Comparison of ENCODE assay signal across 1 cellular context in the genomic region with DNA sequence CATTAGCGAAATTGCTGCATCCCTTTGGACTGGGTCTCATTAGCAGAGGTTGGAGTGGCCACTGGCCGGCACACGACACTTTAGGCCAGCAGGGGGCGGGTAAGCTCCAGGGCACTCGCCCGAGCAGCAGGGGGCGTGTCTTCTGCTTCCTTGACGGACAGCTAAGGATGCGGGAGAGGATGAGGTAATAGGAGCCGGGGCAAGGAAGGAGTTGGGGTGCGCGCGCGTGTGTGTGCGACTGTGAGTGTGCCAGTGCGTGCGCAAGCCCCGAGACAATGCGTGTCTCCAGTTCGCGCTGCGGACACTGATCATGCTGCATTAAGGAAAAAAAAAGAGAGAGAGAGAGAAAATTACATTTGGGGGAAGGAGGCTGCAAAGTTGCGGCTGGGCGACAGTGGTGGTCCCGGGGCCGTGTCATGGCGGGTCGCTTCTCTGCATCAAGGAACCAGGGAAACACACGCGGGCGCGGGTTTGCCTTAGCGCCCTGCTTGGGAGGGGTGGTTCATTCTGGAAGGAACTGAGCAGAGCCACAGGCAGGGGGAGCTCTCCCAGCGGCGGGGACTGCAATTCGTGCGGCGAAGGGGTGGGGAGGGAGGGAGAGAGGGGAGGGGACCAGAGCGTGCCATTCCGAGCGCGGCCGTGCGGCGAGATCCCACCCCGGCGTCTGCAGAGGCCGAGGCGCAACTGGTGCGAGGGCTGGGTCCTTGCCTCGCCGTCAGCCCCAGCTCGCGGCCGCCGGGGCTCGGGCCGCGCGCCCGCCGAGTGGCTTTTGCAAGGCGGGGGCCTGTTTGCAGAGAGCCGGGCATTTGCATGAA.
TF ChIP-seq lines count a peak whose summit lies in the region.

A gene (plus strand): TSS at position 625 of the 815 bp plus-strand sequence. CDS start 464 bp downstream, outside the sequence.

TF ChIP-seq in HepG2, 621 proteins besides CTCF, POLR2A, EP300 and RAD21 (continued from another document and continues in another):
- TF ChIP-seq, protein P1, sequence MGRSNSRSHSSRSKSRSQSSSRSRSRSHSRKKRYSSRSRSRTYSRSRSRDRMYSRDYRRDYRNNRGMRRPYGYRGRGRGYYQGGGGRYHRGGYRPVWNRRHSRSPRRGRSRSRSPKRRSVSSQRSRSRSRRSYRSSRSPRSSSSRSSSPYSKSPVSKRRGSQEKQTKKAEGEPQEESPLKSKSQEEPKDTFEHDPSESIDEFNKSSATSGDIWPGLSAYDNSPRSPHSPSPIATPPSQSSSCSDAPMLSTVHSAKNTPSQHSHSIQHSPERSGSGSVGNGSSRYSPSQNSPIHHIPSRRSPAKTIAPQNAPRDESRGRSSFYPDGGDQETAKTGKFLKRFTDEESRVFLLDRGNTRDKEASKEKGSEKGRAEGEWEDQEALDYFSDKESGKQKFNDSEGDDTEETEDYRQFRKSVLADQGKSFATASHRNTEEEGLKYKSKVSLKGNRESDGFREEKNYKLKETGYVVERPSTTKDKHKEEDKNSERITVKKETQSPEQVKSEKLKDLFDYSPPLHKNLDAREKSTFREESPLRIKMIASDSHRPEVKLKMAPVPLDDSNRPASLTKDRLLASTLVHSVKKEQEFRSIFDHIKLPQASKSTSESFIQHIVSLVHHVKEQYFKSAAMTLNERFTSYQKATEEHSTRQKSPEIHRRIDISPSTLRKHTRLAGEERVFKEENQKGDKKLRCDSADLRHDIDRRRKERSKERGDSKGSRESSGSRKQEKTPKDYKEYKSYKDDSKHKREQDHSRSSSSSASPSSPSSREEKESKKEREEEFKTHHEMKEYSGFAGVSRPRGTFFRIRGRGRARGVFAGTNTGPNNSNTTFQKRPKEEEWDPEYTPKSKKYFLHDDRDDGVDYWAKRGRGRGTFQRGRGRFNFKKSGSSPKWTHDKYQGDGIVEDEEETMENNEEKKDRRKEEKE (IDR thresholded peaks at IDR 0.05), result no peak
- TF ChIP-seq, protein P2, sequence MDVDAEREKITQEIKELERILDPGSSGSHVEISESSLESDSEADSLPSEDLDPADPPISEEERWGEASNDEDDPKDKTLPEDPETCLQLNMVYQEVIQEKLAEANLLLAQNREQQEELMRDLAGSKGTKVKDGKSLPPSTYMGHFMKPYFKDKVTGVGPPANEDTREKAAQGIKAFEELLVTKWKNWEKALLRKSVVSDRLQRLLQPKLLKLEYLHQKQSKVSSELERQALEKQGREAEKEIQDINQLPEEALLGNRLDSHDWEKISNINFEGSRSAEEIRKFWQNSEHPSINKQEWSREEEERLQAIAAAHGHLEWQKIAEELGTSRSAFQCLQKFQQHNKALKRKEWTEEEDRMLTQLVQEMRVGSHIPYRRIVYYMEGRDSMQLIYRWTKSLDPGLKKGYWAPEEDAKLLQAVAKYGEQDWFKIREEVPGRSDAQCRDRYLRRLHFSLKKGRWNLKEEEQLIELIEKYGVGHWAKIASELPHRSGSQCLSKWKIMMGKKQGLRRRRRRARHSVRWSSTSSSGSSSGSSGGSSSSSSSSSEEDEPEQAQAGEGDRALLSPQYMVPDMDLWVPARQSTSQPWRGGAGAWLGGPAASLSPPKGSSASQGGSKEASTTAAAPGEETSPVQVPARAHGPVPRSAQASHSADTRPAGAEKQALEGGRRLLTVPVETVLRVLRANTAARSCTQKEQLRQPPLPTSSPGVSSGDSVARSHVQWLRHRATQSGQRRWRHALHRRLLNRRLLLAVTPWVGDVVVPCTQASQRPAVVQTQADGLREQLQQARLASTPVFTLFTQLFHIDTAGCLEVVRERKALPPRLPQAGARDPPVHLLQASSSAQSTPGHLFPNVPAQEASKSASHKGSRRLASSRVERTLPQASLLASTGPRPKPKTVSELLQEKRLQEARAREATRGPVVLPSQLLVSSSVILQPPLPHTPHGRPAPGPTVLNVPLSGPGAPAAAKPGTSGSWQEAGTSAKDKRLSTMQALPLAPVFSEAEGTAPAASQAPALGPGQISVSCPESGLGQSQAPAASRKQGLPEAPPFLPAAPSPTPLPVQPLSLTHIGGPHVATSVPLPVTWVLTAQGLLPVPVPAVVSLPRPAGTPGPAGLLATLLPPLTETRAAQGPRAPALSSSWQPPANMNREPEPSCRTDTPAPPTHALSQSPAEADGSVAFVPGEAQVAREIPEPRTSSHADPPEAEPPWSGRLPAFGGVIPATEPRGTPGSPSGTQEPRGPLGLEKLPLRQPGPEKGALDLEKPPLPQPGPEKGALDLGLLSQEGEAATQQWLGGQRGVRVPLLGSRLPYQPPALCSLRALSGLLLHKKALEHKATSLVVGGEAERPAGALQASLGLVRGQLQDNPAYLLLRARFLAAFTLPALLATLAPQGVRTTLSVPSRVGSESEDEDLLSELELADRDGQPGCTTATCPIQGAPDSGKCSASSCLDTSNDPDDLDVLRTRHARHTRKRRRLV (CRISPR knock-in tag; IDR thresholded peaks at IDR 0.05), result no peak
- TF ChIP-seq ZNF326 (CRISPR knock-in tag; IDR thresholded peaks at IDR 0.05; ENCODE audit: borderline replicate concordance) (no peak), ZNF30 (CRISPR knock-in tag; IDR thresholded peaks at IDR 0.05) (no peak), ZNF207 (IDR thresholded peaks at IDR 0.05; ENCODE audit: borderline replicate concordance) (no peak), U2AF2 (IDR thresholded peaks at IDR 0.05; ENCODE audit: low read depth, low read length) (no peak), ZNF878 (CRISPR knock-in tag; IDR thresholded peaks at IDR 0.05) (no peak), ZNF160 (CRISPR knock-in tag; IDR thresholded peaks at IDR 0.05) (no peak), HOXA7 (CRISPR knock-in tag; IDR thresholded peaks at IDR 0.05) (no peak), ZFAT (CRISPR knock-in tag; conservative IDR thresholded peaks at IDR 0.05) (no peak), NCOA1 (CRISPR knock-in tag; IDR thresholded peaks at IDR 0.05) (no peak), POLR2AphosphoS2 (IDR thresholded peaks at IDR 0.05; ENCODE audit: low read depth, low read length) (no peak), FOXC1 (CRISPR knock-in tag; IDR thresholded peaks at IDR 0.05; ENCODE audit: borderline replicate concordance) (0 out of 2 replicates have a peak, but pooled peaks have one; percentile 70), CAMTA2 (CRISPR knock-in tag; IDR thresholded peaks at IDR 0.05; ENCODE audit: borderline replicate concordance) (no peak), MED1 (CRISPR knock-in tag; IDR thresholded peaks at IDR 0.05) (no peak), ZNF44 (CRISPR knock-in tag; IDR thresholded peaks at IDR 0.05) (no peak), CHD4 (IDR thresholded peaks at IDR 0.05; ENCODE audit: borderline replicate concordance, low read length) (no peak; the same call in 1 of the 2 replicates), ATAD3A (CRISPR knock-in tag; IDR thresholded peaks at IDR 0.05) (no peak), REPIN1 (CRISPR knock-in tag; IDR thresholded peaks at IDR 0.05; ENCODE audit: borderline replicate concordance, low read depth) (no peak), TCF7 (IDR thresholded peaks at IDR 0.05; ENCODE audit: low read depth) (no peak), PLRG1 (conservative IDR thresholded peaks at IDR 0.05) (no peak), TOE1 (CRISPR knock-in tag; IDR thresholded peaks at IDR 0.05) (no peak), ZNF75D (CRISPR knock-in tag; IDR thresholded peaks at IDR 0.05; ENCODE audit: borderline replicate concordance) (0 out of 2 replicates have a peak, but pooled peaks have one; percentile 34), ZNF781 (CRISPR knock-in tag; IDR thresholded peaks at IDR 0.05; ENCODE audit: borderline replicate concordance, not compliant biosample characterization) (no peak), CCDC6 (CRISPR knock-in tag; IDR thresholded peaks at IDR 0.05) (0 out of 2 replicates have a peak, but pooled peaks have one; percentile 53), ZNF674 (CRISPR knock-in tag; IDR thresholded peaks at IDR 0.05; ENCODE audit: low read depth) (no peak), IKZF4 (CRISPR knock-in tag; IDR thresholded peaks at IDR 0.05; ENCODE audit: borderline replicate concordance, low read depth, not compliant biosample characterization) (no peak), YY1 (IDR thresholded peaks at IDR 0.05; ENCODE audit: insufficient read depth, insufficient replicate concordance, low read depth, low read length) (peak; percentile 28), ZNF230 (CRISPR knock-in tag; IDR thresholded peaks at IDR 0.05) (0 out of 2 replicates have a peak, but pooled peaks have one; percentile 22), ZNF296 (CRISPR knock-in tag; conservative IDR thresholded peaks at IDR 0.05) (no peak), ZSCAN22 (CRISPR knock-in tag; IDR thresholded peaks at IDR 0.05) (no peak)
- TF ChIP-seq, protein P3, sequence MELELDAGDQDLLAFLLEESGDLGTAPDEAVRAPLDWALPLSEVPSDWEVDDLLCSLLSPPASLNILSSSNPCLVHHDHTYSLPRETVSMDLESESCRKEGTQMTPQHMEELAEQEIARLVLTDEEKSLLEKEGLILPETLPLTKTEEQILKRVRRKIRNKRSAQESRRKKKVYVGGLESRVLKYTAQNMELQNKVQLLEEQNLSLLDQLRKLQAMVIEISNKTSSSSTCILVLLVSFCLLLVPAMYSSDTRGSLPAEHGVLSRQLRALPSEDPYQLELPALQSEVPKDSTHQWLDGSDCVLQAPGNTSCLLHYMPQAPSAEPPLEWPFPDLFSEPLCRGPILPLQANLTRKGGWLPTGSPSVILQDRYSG (CRISPR knock-in tag; IDR thresholded peaks at IDR 0.05), result no peak
- TF ChIP-seq, protein P4, sequence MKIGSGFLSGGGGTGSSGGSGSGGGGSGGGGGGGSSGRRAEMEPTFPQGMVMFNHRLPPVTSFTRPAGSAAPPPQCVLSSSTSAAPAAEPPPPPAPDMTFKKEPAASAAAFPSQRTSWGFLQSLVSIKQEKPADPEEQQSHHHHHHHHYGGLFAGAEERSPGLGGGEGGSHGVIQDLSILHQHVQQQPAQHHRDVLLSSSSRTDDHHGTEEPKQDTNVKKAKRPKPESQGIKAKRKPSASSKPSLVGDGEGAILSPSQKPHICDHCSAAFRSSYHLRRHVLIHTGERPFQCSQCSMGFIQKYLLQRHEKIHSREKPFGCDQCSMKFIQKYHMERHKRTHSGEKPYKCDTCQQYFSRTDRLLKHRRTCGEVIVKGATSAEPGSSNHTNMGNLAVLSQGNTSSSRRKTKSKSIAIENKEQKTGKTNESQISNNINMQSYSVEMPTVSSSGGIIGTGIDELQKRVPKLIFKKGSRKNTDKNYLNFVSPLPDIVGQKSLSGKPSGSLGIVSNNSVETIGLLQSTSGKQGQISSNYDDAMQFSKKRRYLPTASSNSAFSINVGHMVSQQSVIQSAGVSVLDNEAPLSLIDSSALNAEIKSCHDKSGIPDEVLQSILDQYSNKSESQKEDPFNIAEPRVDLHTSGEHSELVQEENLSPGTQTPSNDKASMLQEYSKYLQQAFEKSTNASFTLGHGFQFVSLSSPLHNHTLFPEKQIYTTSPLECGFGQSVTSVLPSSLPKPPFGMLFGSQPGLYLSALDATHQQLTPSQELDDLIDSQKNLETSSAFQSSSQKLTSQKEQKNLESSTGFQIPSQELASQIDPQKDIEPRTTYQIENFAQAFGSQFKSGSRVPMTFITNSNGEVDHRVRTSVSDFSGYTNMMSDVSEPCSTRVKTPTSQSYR (CRISPR knock-in tag; IDR thresholded peaks at IDR 0.05; ENCODE audit: borderline replicate concordance), result no peak
- TF ChIP-seq, protein P5, sequence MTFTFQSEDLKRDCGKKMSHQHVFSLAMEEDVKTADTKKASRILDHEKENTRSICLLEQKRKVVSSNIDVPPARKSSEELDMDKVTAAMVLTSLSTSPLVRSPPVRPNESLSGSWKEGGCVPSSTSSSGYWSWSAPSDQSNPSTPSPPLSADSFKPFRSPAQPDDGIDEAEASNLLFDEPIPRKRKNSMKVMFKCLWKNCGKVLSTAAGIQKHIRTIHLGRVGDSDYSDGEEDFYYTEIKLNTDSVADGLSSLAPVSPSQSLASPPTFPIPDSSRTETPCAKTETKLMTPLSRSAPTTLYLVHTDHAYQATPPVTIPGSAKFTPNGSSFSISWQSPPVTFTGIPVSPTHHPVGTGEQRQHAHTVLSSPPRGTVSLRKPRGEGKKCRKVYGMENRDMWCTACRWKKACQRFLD (CRISPR knock-in tag; IDR thresholded peaks at IDR 0.05; ENCODE audit: borderline replicate concordance), result no peak
- TF ChIP-seq, protein P6, sequence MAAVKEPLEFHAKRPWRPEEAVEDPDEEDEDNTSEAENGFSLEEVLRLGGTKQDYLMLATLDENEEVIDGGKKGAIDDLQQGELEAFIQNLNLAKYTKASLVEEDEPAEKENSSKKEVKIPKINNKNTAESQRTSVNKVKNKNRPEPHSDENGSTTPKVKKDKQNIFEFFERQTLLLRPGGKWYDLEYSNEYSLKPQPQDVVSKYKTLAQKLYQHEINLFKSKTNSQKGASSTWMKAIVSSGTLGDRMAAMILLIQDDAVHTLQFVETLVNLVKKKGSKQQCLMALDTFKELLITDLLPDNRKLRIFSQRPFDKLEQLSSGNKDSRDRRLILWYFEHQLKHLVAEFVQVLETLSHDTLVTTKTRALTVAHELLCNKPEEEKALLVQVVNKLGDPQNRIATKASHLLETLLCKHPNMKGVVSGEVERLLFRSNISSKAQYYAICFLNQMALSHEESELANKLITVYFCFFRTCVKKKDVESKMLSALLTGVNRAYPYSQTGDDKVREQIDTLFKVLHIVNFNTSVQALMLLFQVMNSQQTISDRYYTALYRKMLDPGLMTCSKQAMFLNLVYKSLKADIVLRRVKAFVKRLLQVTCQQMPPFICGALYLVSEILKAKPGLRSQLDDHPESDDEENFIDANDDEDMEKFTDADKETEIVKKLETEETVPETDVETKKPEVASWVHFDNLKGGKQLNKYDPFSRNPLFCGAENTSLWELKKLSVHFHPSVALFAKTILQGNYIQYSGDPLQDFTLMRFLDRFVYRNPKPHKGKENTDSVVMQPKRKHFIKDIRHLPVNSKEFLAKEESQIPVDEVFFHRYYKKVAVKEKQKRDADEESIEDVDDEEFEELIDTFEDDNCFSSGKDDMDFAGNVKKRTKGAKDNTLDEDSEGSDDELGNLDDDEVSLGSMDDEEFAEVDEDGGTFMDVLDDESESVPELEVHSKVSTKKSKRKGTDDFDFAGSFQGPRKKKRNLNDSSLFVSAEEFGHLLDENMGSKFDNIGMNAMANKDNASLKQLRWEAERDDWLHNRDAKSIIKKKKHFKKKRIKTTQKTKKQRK (IDR thresholded peaks at IDR 0.05; ENCODE audit: low read length), result no peak
- TF ChIP-seq, protein P7, sequence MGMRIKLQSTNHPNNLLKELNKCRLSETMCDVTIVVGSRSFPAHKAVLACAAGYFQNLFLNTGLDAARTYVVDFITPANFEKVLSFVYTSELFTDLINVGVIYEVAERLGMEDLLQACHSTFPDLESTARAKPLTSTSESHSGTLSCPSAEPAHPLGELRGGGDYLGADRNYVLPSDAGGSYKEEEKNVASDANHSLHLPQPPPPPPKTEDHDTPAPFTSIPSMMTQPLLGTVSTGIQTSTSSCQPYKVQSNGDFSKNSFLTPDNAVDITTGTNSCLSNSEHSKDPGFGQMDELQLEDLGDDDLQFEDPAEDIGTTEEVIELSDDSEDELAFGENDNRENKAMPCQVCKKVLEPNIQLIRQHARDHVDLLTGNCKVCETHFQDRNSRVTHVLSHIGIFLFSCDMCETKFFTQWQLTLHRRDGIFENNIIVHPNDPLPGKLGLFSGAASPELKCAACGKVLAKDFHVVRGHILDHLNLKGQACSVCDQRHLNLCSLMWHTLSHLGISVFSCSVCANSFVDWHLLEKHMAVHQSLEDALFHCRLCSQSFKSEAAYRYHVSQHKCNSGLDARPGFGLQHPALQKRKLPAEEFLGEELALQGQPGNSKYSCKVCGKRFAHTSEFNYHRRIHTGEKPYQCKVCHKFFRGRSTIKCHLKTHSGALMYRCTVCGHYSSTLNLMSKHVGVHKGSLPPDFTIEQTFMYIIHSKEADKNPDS (CRISPR knock-in tag; IDR thresholded peaks at IDR 0.05), result no peak
- TF ChIP-seq, protein P8, sequence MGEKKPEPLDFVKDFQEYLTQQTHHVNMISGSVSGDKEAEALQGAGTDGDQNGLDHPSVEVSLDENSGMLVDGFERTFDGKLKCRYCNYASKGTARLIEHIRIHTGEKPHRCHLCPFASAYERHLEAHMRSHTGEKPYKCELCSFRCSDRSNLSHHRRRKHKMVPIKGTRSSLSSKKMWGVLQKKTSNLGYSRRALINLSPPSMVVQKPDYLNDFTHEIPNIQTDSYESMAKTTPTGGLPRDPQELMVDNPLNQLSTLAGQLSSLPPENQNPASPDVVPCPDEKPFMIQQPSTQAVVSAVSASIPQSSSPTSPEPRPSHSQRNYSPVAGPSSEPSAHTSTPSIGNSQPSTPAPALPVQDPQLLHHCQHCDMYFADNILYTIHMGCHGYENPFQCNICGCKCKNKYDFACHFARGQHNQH (CRISPR knock-in tag; IDR thresholded peaks at IDR 0.05), result no peak; the same call in 1 of the 2 replicates
